Comparison of ENCODE assay signal across 8 cellular contexts in genomic region chr5:217860-218456, GRCh38. TPM values are rescaled to one million over a fixed set of nuclear protein-coding genes. Genes with fewer than 3 reads are reported as not detected.
DNase-seq lines count a peak whose midpoint lies in the region; ATAC-seq, FAIRE-seq and TF ChIP-seq lines count a peak whose summit lies in the region.

Gene CCDC127, minus strand, starts transcription at chr5:218153. Its CDS starts 1,304 bp downstream, at chr5:216849.
Gene SDHA, plus strand, starts transcription at chr5:218320. Its CDS starts 36 bp downstream, at chr5:218356.

- peak within 1 kb of the TSS; percentile 90 for H3K27ac Mint-ChIP-seq in endodermal cell

- H3K4me1 ChIP-seq in HUES6 (ENCODE audit: control insufficient read depth, insufficient read depth, low read length) (peaks cover 23% of the 10 kb centered on the region), endodermal cell (ENCODE audit: control insufficient read depth, insufficient read depth, low read length) (no peaks in the 10 kb centered on the region), mesodermal cell (ENCODE audit: control insufficient read depth, insufficient read depth, low read length, poor library complexity, severe bottlenecking) (peaks cover 2% of the 10 kb centered on the region)

- H3K9ac ChIP-seq in HUES6 (ENCODE audit: low read length) (peak within 1 kb of the TSS; percentile 80), endodermal cell (ENCODE audit: extremely low read depth, low read length, poor library complexity, severe bottlenecking) (peak within 1 kb of the TSS; percentile 79)

- H3K9me3 ChIP-seq in HUES6 (ENCODE audit: control insufficient read depth, insufficient read depth, low read depth, low read length) (no peaks in the 10 kb centered on the region), endodermal cell (ENCODE audit: control insufficient read depth, low read length) (no peaks in the 10 kb centered on the region), mesodermal cell (ENCODE audit: control insufficient read depth, low read length) (no peaks in the 10 kb centered on the region)

- no peak for FAIRE-seq in D721Med (lab: Jason Lieb, UNC)

- peak; percentile 69 for ATAC-seq in GM21423 (IDR thresholded peaks at IDR 0.05; ENCODE audit: unreplicated experiment)

- H3K36me3 Mint-ChIP-seq in endodermal cell (ENCODE audit: low read depth), result peaks cover 19% of the 10 kb centered on the region

- H3K27ac ChIP-seq in HUES6 (ENCODE audit: low read depth, low read length) (peak within 1 kb of the TSS; percentile 56; the same call in 1 of the 2 replicates), endodermal cell (ENCODE audit: low read depth, low read length) (no peak within 1 kb of the TSS), mesodermal cell (ENCODE audit: low read depth, low read length, severe bottlenecking) (peak within 1 kb of the TSS; percentile 66)

- H3K36me3 ChIP-seq in HUES6 (ENCODE audit: control insufficient read depth, insufficient read depth, low read length), result peaks cover 15% of the 10 kb centered on the region
- H3K36me3 ChIP-seq in endodermal cell (ENCODE audit: control insufficient read depth, insufficient read depth, low read length), result peaks cover 7% of the 10 kb centered on the region
- H3K36me3 ChIP-seq in mesodermal cell (ENCODE audit: control insufficient read depth, insufficient read depth, low read length), result peaks cover 20% of the 10 kb centered on the region

- peak; percentile 85 for DNase-seq in D721Med (ENCODE audit: insufficient read length, low spot score)
- DNase-seq in NOMO-1 treated with dmso at 0.1 percent for 144 hours (lab: John Stamatoyannopoulos, UW; ENCODE audit: unreplicated experiment), result peak; percentile 97
- DNase-seq in activated CD8-positive, alpha-beta memory T cell treated with anti-CD3 and anti-CD28 coated beads, Interleukin-2, amount 50 U/mL, for 1 hour (ENCODE audit: extremely low read depth), result peak; percentile 91
- peak; percentile 99 for DNase-seq in endodermal cell
- peak; percentile 96 for DNase-seq in stimulated activated CD8-positive, alpha-beta memory T cell treated with anti-CD3 and anti-CD28 coated beads, Interleukin-15, amount 100 ng/mL, for 1 hour (ENCODE audit: low read depth)

- peaks cover 24% of the 10 kb centered on the region for H3K4me1 Mint-ChIP-seq in endodermal cell

- 0% methylated on average over 19 to 69 of the region's 69 CpGs for WGBS in endodermal cell (ENCODE audit: insufficient coverage in 1 of 2, insufficient read length in 1 of 2), 2 experiments
- 0 to 1% methylated on average over 50 to 51 of the region's 69 CpGs for WGBS in mesodermal cell (ENCODE audit: insufficient coverage in 2 of 2), 2 experiments

- no peaks in the 10 kb centered on the region for H3K27me3 ChIP-seq in HUES6 (ENCODE audit: control insufficient read depth, insufficient read depth, low read length)
- no peaks in the 10 kb centered on the region for H3K27me3 ChIP-seq in endodermal cell (ENCODE audit: control insufficient read depth, insufficient read depth, low read length, poor library complexity, severe bottlenecking)

- peak within 1 kb of the TSS; percentile 81 for H3K4me3 Mint-ChIP-seq in endodermal cell

- H3K9me3 Mint-ChIP-seq in endodermal cell, result no peaks in the 10 kb centered on the region

- H3K27me3 Mint-ChIP-seq in endodermal cell (ENCODE audit: insufficient read depth), result no peaks in the 10 kb centered on the region

- peak; percentile 34 for TF ChIP-seq CTCF in D721Med (IDR thresholded peaks at IDR 0.05; ENCODE audit: insufficient read depth, missing control alignments)
- peak; percentile 65 for TF ChIP-seq CTCF in endodermal cell (conservative IDR thresholded peaks at IDR 0.05)

- peak within 1 kb of the TSS; percentile 100 for H3K4me3 ChIP-seq in HUES6 (ENCODE audit: low read depth, low read length)
- H3K4me3 ChIP-seq in endodermal cell (ENCODE audit: low read length), result peak within 1 kb of the TSS; percentile 87
- peak within 1 kb of the TSS; percentile 84 for H3K4me3 ChIP-seq in mesodermal cell (ENCODE audit: extremely low read depth, insufficient read depth, low read length, poor library complexity, severe bottlenecking)

RNA-seq across cellular contexts. Expression of gene CCDC127, which starts in this region (rescaled TPM):
- 1 to 10 TPM; 8.4 to 9.7 TPM for total RNA-seq in endodermal cell
- polyA plus RNA-seq in endodermal cell (2013, experiment 1 of 2), result 5.9 TPM
- polyA plus RNA-seq in endodermal cell (2013, experiment 2 of 2), result 5.8 TPM
- 5.2 TPM for polyA plus RNA-seq in mesodermal cell (2013, experiment 1 of 2)
- polyA plus RNA-seq in mesodermal cell (2013, experiment 2 of 2), result 4.4 TPM

RNA-seq across cellular contexts. Expression of gene SDHA, which starts in this region (rescaled TPM):
- total RNA-seq in endodermal cell, result 10 to 100 TPM; 61.6 to 73.1 TPM
- polyA plus RNA-seq in endodermal cell (2013, experiment 1 of 2), result 84.2 TPM
- 70.5 TPM for polyA plus RNA-seq in endodermal cell (2013, experiment 2 of 2)
- polyA plus RNA-seq in mesodermal cell (2013, experiment 1 of 2), result 95.4 TPM
- polyA plus RNA-seq in mesodermal cell (2013, experiment 2 of 2), result 78.7 TPM
